ENCODE assay signal across 14 cellular contexts in the genomic region with DNA sequence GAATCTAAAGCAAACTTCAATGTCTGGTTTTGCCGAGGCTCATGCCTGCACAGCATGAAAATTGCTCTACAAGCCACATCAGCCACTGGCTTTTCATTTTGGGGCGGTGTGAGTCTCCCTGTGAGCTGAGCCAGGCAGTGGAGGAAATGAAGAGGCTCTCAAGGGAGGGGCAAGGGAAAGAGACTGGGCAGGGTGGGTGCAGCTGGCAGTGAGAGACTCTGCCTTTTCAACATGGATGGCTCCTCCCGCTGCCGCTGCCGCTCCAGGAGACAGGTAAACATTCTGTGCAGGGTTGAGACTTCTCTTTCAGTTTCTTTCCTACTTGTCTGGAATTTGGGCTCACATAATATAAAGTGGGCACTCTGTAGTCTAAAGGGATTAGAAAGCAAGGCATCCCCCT. TPM values are rescaled to one million over a fixed set of nuclear protein-coding genes. Genes with fewer than 3 reads are reported as not detected.
A peak's percentile ranks its signal among the peaks of the same experiment; 100 is the strongest.
DNase-seq lines count a peak whose midpoint lies in the region; ATAC-seq and TF ChIP-seq lines count a peak whose summit lies in the region.
"Had no signal": no experiment of that assay in that cellular context is flagged by ENCODE, and none has a peak within 500 bp of the region (broad histone marks: within the 10 kb centered on the region; RNA-seq: fewer than 3 reads in every experiment).

No MANE protein-coding gene starts in this region.

- TF ChIP-seq EP300 in suprapubic skin (IDR thresholded peaks at IDR 0.05) = no peak

- peak; percentile 63 for ATAC-seq in GM19324 (IDR thresholded peaks at IDR 0.05; ENCODE audit: low FRiP score, unreplicated experiment)
- ATAC-seq in left colon = peak; percentile 81
- ATAC-seq in SK-N-SH treated with all-trans-retinoic acid at 6 μM for 48 hours = no peak
- ATAC-seq in GM21786 (IDR thresholded peaks at IDR 0.05; ENCODE audit: unreplicated experiment) = no peak
- ATAC-seq: CD8-positive, alpha-beta T cell had no signal

- peaks cover 0 to 2% of the 10 kb centered on the region in 2 donors for H3K36me3 Mint-ChIP-seq in CD14-positive monocyte
- H3K36me3 Mint-ChIP-seq: CD8-positive, alpha-beta T cell had no signal

- H3K27ac ChIP-seq in adrenal gland (no peak overlapping the region), suprapubic skin (no peak overlapping the region)
- H3K27ac ChIP-seq: parathyroid adenoma, SJCRH30 had no signal

- TF ChIP-seq CTCF in CD14-positive monocyte (IDR thresholded peaks at IDR 0.05) (no peak), adrenal gland (IDR thresholded peaks at IDR 0.05) (no peak), suprapubic skin (IDR thresholded peaks at IDR 0.05) (no peak)

- H3K27me3 Mint-ChIP-seq in CD14-positive monocyte (ENCODE audit: low read depth in 3 of 3) = peaks cover 3 to 7% (median 4%) of the 10 kb centered on the region in 3 donors

- H3K4me1 ChIP-seq in adrenal gland (replicated peaks in 1 of 2) (peaks cover 0 to 7% of the 10 kb centered on the region in 2 donors), suprapubic skin (peaks cover 15% of the 10 kb centered on the region)
- H3K4me1 ChIP-seq: SJCRH30 had no signal

- H3K27me3 ChIP-seq in adrenal gland (peaks cover 34% of the 10 kb centered on the region), suprapubic skin (no peaks in the 10 kb centered on the region)

- H3K27ac Mint-ChIP-seq in CD14-positive monocyte = peak overlapping the region in 2 of 7 donors; percentile 7 to 50
- H3K27ac Mint-ChIP-seq: CD8-positive, alpha-beta T cell had no signal

- H3K4me3 ChIP-seq in adrenal gland (no peak overlapping the region), suprapubic skin (no peak overlapping the region)
- H3K4me3 ChIP-seq: SJCRH30 had no signal

- no peaks in the 10 kb centered on the region for H3K36me3 ChIP-seq in adrenal gland (replicated peaks in 1 of 2)
- no peaks in the 10 kb centered on the region for H3K36me3 ChIP-seq in suprapubic skin
- H3K36me3 ChIP-seq: SJCRH30 had no signal

- H3K9me3 Mint-ChIP-seq in CD14-positive monocyte = peaks cover 0 to 3% (median 0%) of the 10 kb centered on the region in 7 donors
- H3K9me3 Mint-ChIP-seq: CD8-positive, alpha-beta T cell had no signal

- DNase-seq in CD14-positive monocyte (ENCODE audit: low spot score) = no peak
- peak; percentile 89 for DNase-seq in NCI-H510A treated with DMSO at 0.1 percent for 48 hours (lab: John Stamatoyannopoulos, UW)
- DNase-seq in left colon = peak in 1 of 2 donors; percentile 49
- DNase-seq in adrenal gland = no peak
- DNase-seq in suprapubic skin (ENCODE audit: low spot score in 2 of 2) = no peak
- DNase-seq: CD8-positive, alpha-beta T cell; GOT3; SJCRH30 had no signal

- no peak for TF ChIP-seq POLR2A in adrenal gland (IDR thresholded peaks at IDR 0.05)
- TF ChIP-seq POLR2A in suprapubic skin (IDR thresholded peaks at IDR 0.05) = no peak

- H3K4me3 Mint-ChIP-seq in CD14-positive monocyte = peak overlapping the region; percentile 75 to 90
- H3K4me3 Mint-ChIP-seq: CD8-positive, alpha-beta T cell had no signal

- intact Hi-C loops in CD14-positive monocyte (cut with micrococcal nuclease) = loop anchor here in 1 of 2 donors (10.0 kb wide), 1 partner anchor 50 kb away; no protein-coding TSS in a partner anchor
- intact Hi-C loops in left colon (cut with DNase I, micrococcal nuclease) = no loop called here
- intact Hi-C loops in adrenal gland (cut with DNase I) = loop anchor here in 1 of 2 donors (10.0 kb wide), 1 partner anchor 70 kb away; no protein-coding TSS in a partner anchor

- no peaks in the 10 kb centered on the region for H3K9me3 ChIP-seq in adrenal gland (replicated peaks in 1 of 3)
- no peaks in the 10 kb centered on the region for H3K9me3 ChIP-seq in suprapubic skin
- H3K9me3 ChIP-seq: SJCRH30 had no signal

- WGBS in adrenal gland, 4 donors = 66 to 74% (median 71%) methylated on average over 5 of the region's 5 CpGs
- WGBS in suprapubic skin = 26% methylated on average over 5 of the region's 5 CpGs

- peaks cover 43% of the 10 kb centered on the region for H3K4me1 Mint-ChIP-seq in CD14-positive monocyte

TF ChIP-seq in SK-N-SH treated with all-trans-retinoic acid at 6 μM for 48 hours, 23 proteins besides CTCF, POLR2A, EP300 and RAD21:
- no peak for TF ChIP-seq ISL1 (CRISPR knock-in tag; IDR thresholded peaks at IDR 0.05)
- TF ChIP-seq GLIS3 (CRISPR knock-in tag; IDR thresholded peaks at IDR 0.05) = no peak
- no peak for TF ChIP-seq ZNF70 (CRISPR knock-in tag; IDR thresholded peaks at IDR 0.05)
- no peak for TF ChIP-seq ZFP3 (CRISPR knock-in tag; IDR thresholded peaks at IDR 0.05)
- no peak for TF ChIP-seq TOX (CRISPR knock-in tag; IDR thresholded peaks at IDR 0.05; ENCODE audit: borderline replicate concordance)
- no peak for TF ChIP-seq PPARA (CRISPR knock-in tag; IDR thresholded peaks at IDR 0.05; ENCODE audit: borderline replicate concordance)
TF ChIP-seq in SK-N-SH treated with all-trans-retinoic acid at 6 μM for 48 hours: peak in this region for 0.

RNA-seq across cellular contexts. Expression of gene CTSE, which starts 11.3 kb away (rescaled TPM):
- not detected for polyA plus RNA-seq in CD14-positive monocyte
- 10 to 100 TPM; 20.7 to 57.4 TPM for total RNA-seq in left colon
- total RNA-seq in adrenal gland = not detected
- under 1 TPM in 1 of 3 donors, not detected in 2; 0.07 TPM for polyA plus RNA-seq in adrenal gland
- total RNA-seq in suprapubic skin = not detected
- total RNA-seq: activated CD8-positive, alpha-beta memory T cell treated with anti-CD3 and anti-CD28 coated beads for 36 hours; CD8-positive, alpha-beta T cell; SJCRH30 had no signal

RNA-seq across cellular contexts. Expression of gene RHEX, which starts 17.9 kb away (rescaled TPM):
- polyA plus RNA-seq in CD14-positive monocyte (not detected), adrenal gland (under 1 TPM in 2 of 3 donors, not detected in 1; 0.13 to 0.17 TPM)
- total RNA-seq in left colon (1 to 10 TPM in 1 of 2 donors, under 1 TPM in 1; 0.43 to 1.6 TPM), adrenal gland (not detected), suprapubic skin (1 to 10 TPM in 3 of 4 donors, not detected in 1; 1.2 to 2.8 (median 1.2) TPM)
- total RNA-seq: activated CD8-positive, alpha-beta memory T cell treated with anti-CD3 and anti-CD28 coated beads for 36 hours; CD8-positive, alpha-beta T cell; MCF 10A; SJCRH30 had no signal

RNA-seq across cellular contexts. Expression of gene RAB7B, which starts 31.8 kb away (rescaled TPM):
- polyA plus RNA-seq in CD14-positive monocyte (under 1 TPM; 0.41 to 0.52 TPM), adrenal gland (1 to 10 TPM in 2 of 3 donors, under 1 TPM in 1; 0.88 to 3.5 (median 1.0) TPM)
- total RNA-seq in left colon (1 to 10 TPM in 1 of 2 donors, under 1 TPM in 1; 0.34 to 2.3 TPM), adrenal gland (1 to 10 TPM in 2 of 8 donors, under 1 TPM in 6; 0.17 to 1.9 (median 0.57) TPM), suprapubic skin (10 to 100 TPM; 21.6 to 55.5 (median 26.8) TPM)
- total RNA-seq: activated CD8-positive, alpha-beta memory T cell treated with anti-CD3 and anti-CD28 coated beads for 36 hours; CD8-positive, alpha-beta T cell; SJCRH30 had no signal

Comparison
In these comparisons a context has a peak if more than half of its experiments do, and no peak if none do; other contexts are left out.
1. ATAC-seq: peak in GM19324 (single experiment) and left colon (single experiment); none in SK-N-SH treated with all-trans-retinoic acid at 6 μM for 48 hours (single experiment) and GM21786 (single experiment).
2. RNA of gene CTSE, which starts 11.3 kb away (total RNA-seq): 20.7 to 57.4 TPM in left colon; not detected in adrenal gland and not detected in suprapubic skin; every median in the first group is over 10 times any median in the second.
3. RNA of gene RAB7B, which starts 31.8 kb away (total RNA-seq): 21.6 to 55.5 TPM in suprapubic skin; 0.34 to 2.3 TPM in left colon and 0.17 to 1.9 TPM in adrenal gland; every median in the first group is over 4 times any median in the second.